Comparison of ENCODE assay signal across 14 cellular contexts in genomic region chr7:135447783-135448182, GRCh38.
A peak's percentile ranks its signal among the peaks of the same experiment; 100 is the strongest.
DNase-seq lines count a peak whose midpoint lies in the region; ATAC-seq, FAIRE-seq and TF ChIP-seq lines count a peak whose summit lies in the region.
"Had no signal": no experiment of that assay in that cellular context is flagged by ENCODE, and none has a peak within 500 bp of the region (broad histone marks: within the 10 kb centered on the region; RNA-seq: fewer than 3 reads in every experiment).

No MANE protein-coding gene starts in this region.

- no peaks in the 10 kb centered on the region for H3K36me3 ChIP-seq in right lobe of liver
- H3K36me3 ChIP-seq in HepG2 (replicated peaks in 1 of 2; ENCODE audit: control insufficient read depth in 1 of 2, insufficient read depth in 2 of 2, low read length in 2 of 2): 0 out of 5 replicates have a peak, but pooled peaks cover 0 to 4% of the 10 kb centered on the region in 2 experiments
- no peaks in the 10 kb centered on the region for H3K36me3 ChIP-seq in testis (ENCODE audit: low read depth, missing control alignments)
- no peaks in the 10 kb centered on the region for H3K36me3 ChIP-seq in Peyer's patch
- no peaks in the 10 kb centered on the region for H3K36me3 ChIP-seq in transverse colon
- H3K36me3 ChIP-seq: WERI-Rb-1 had no signal

- 63% methylated on average over 4 of the region's 4 CpGs for WGBS in right lobe of liver (ENCODE audit: insufficient coverage, low coverage, low lambda C conversion rate, missing lambda C conversion rate)
- 82% methylated on average over 4 of the region's 4 CpGs for WGBS in HepG2 (ENCODE audit: low lambda C conversion rate)
- 57 to 58% methylated on average over 4 of the region's 4 CpGs for WGBS in testis, 2 donors
- WGBS in transverse colon (ENCODE audit: low coverage in 1 of 2), 2 donors: 58 to 88% methylated on average over 4 of the region's 4 CpGs

- peaks cover 0 to 4% (median 0%) of the 10 kb centered on the region in 5 experiments for H3K9me3 Mint-ChIP-seq in brain
- H3K9me3 Mint-ChIP-seq: activated naive CD8-positive, alpha-beta T cell treated with anti-CD3 and anti-CD28 coated beads for 36 hours; naive B cell; stimulated activated naive CD8-positive, alpha-beta T cell treated with anti-CD3 and anti-CD28 coated beads, Interleukin-15, amount 100 ng/mL, for 72 hours had no signal

- H3K4me1 Mint-ChIP-seq in brain: peaks cover 25% of the 10 kb centered on the region

- CTCF ChIA-PET in HepG2 (lab: Yijun Ruan, JAX; ENCODE audit: low intra/inter-chr PET ratio, low total read pairs): no interaction called here

- TF ChIP-seq EP300 in HepG2 (IDR thresholded peaks at IDR 0.05; ENCODE audit: low read depth in 2 of 2, low read length in 2 of 2): no peak
- TF ChIP-seq EP300 in HepG2 (CRISPR knock-in tag; IDR thresholded peaks at IDR 0.05; ENCODE audit: borderline replicate concordance): no peak
- no peak for TF ChIP-seq EP300 in transverse colon (IDR thresholded peaks at IDR 0.05; ENCODE audit: low read depth)

- H4K20me1 ChIP-seq in HepG2 (ENCODE audit: insufficient read depth, low read length): peaks cover 4% of the 10 kb centered on the region; the same call in 1 of the 2 replicates

- H3K4me3 ChIP-seq in right lobe of liver (no peak overlapping the region), HepG2 (replicated peaks in 1 of 3; ENCODE audit: insufficient read depth in 1 of 3, low read depth in 2 of 3, low read length in 3 of 3) (no peak overlapping the region), testis (no peak overlapping the region), Peyer's patch (no peak overlapping the region), transverse colon (no peak overlapping the region)

- no peak for TF ChIP-seq POLR2A in right lobe of liver (IDR thresholded peaks at IDR 0.05)
- TF ChIP-seq POLR2A in HepG2 (IDR thresholded peaks at IDR 0.05; ENCODE audit: insufficient read depth in 1 of 2, low read depth in 2 of 2, low read length in 2 of 2): no peak
- no peak for TF ChIP-seq POLR2A in testis (IDR thresholded peaks at IDR 0.05)
- no peak for TF ChIP-seq POLR2A in Peyer's patch (IDR thresholded peaks at IDR 0.05)
- TF ChIP-seq POLR2A in transverse colon (IDR thresholded peaks at IDR 0.05): no peak

- no peak for FAIRE-seq in HepG2 (lab: Jason Lieb, UNC)

- no peaks in the 10 kb centered on the region for H3K27me3 ChIP-seq in right lobe of liver
- H3K27me3 ChIP-seq in HepG2 (ENCODE audit: control insufficient read depth in 1 of 2, insufficient read depth in 2 of 2, low read length in 2 of 2): no peaks in the 10 kb centered on the region
- no peaks in the 10 kb centered on the region for H3K27me3 ChIP-seq in testis
- H3K27me3 ChIP-seq in Peyer's patch: no peaks in the 10 kb centered on the region
- H3K27me3 ChIP-seq in transverse colon: no peaks in the 10 kb centered on the region

- BruUV-seq in HepG2 (replicated peaks; lab: Mats Ljungman, UMichigan): no TSS peak

- in situ Hi-C loops in HepG2 (cut with HindIII; ENCODE audit: extremely low pct_ligation_motif_present, low pct_unique_long_range_greater_than_20kb): no loop called here
- in situ Hi-C loops in transverse colon (cut with MboI; ENCODE audit: low pct_ligation_motif_present in 1 of 4, low pct_unique_long_range_greater_than_20kb in 1 of 4, low sequenced_read_pairs in 3 of 4): no loop called here

- no peak for DNase-seq in right lobe of liver
- DNase-seq in HepG2 (ENCODE audit: low spot score): no peak
- peak; percentile 69 for DNase-seq in NCI-H187 treated with DMSO at 0.1 percent for 48 hours (lab: John Stamatoyannopoulos, UW)
- peak; percentile 37 for DNase-seq in testis
- no peak for DNase-seq in Peyer's patch
- DNase-seq in transverse colon: no peak
- DNase-seq: activated CD8-positive, alpha-beta memory T cell treated with anti-CD3 and anti-CD28 coated beads, Interleukin-2, amount 10 ng/mL, durations not matched to agents 7 days and 5 days; activated naive CD8-positive, alpha-beta T cell treated with anti-CD3 and anti-CD28 coated beads for 36 hours; central memory CD4-positive, alpha-beta T cell; GDM1; naive B cell; stimulated activated naive CD8-positive, alpha-beta T cell treated with anti-CD3 and anti-CD28 coated beads, Interleukin-15, amount 100 ng/mL, for 72 hours; WERI-Rb-1 had no signal

- ATAC-seq in right lobe of liver (peak; percentile 17 to 48 (median 44)), HepG2 (no peak)
- ATAC-seq: activated CD8-positive, alpha-beta memory T cell treated with anti-CD3 and anti-CD28 coated beads, Interleukin-2, amount 10 ng/mL, durations not matched to agents 7 days and 5 days; stimulated activated naive CD8-positive, alpha-beta T cell treated with anti-CD3 and anti-CD28 coated beads, Interleukin-15, amount 100 ng/mL, for 72 hours had no signal

- no peak overlapping the region for H2AFZ ChIP-seq in HepG2 (ENCODE audit: low read length)

- peak overlapping the region in 4 of 5 experiments; percentile 10 to 90 (median 56) for H3K27ac Mint-ChIP-seq in brain
- H3K27ac Mint-ChIP-seq: activated CD8-positive, alpha-beta memory T cell treated with anti-CD3 and anti-CD28 coated beads, Interleukin-2, amount 10 ng/mL, durations not matched to agents 7 days and 5 days; activated naive CD8-positive, alpha-beta T cell treated with anti-CD3 and anti-CD28 coated beads for 36 hours had no signal

- intact Hi-C loops in right lobe of liver (cut with DNase I) (no loop called here), HepG2 (cut with micrococcal nuclease; ENCODE audit: unreplicated experiment) (no loop called here), testis (cut with DNase I; ENCODE audit: low total_unique reads) (no loop called here), transverse colon (cut with DNase I; ENCODE audit: low total_unique reads) (no loop called here)

- H3K27ac ChIP-seq in right lobe of liver: no peak overlapping the region
- no peak overlapping the region for H3K27ac ChIP-seq in HepG2 (ENCODE audit: extremely low read length, insufficient read depth, low read length)
- no peak overlapping the region for H3K27ac ChIP-seq in testis
- H3K27ac ChIP-seq in Peyer's patch: no peak overlapping the region
- H3K27ac ChIP-seq in transverse colon: no peak overlapping the region
- H3K27ac ChIP-seq: WERI-Rb-1 had no signal

- no peak overlapping the region for H3K9ac ChIP-seq in HepG2 (ENCODE audit: insufficient read depth, low read depth, low read length)

- no peak overlapping the region for H3K4me2 ChIP-seq in HepG2 (ENCODE audit: low read depth, low read length)

- H3K9me3 ChIP-seq in right lobe of liver (no peaks in the 10 kb centered on the region), HepG2 (ENCODE audit: low read length) (no peaks in the 10 kb centered on the region), testis (no peaks in the 10 kb centered on the region), Peyer's patch (no peaks in the 10 kb centered on the region), transverse colon (no peaks in the 10 kb centered on the region)

- H3K4me3 Mint-ChIP-seq in brain: peak overlapping the region in 1 of 5 experiments; percentile 36
- H3K4me3 Mint-ChIP-seq: activated CD8-positive, alpha-beta memory T cell treated with anti-CD3 and anti-CD28 coated beads, Interleukin-2, amount 10 ng/mL, durations not matched to agents 7 days and 5 days; activated naive CD8-positive, alpha-beta T cell treated with anti-CD3 and anti-CD28 coated beads for 36 hours; stimulated activated naive CD8-positive, alpha-beta T cell treated with anti-CD3 and anti-CD28 coated beads, Interleukin-15, amount 100 ng/mL, for 72 hours had no signal

- TF ChIP-seq CTCF in right lobe of liver (IDR thresholded peaks at IDR 0.05) (no peak), HepG2 (CRISPR knock-in tag; IDR thresholded peaks at IDR 0.05) (no peak), brain (conservative IDR thresholded peaks at IDR 0.05) (no peak), testis (IDR thresholded peaks at IDR 0.05) (no peak), Peyer's patch (IDR thresholded peaks at IDR 0.05) (no peak), transverse colon (IDR thresholded peaks at IDR 0.05) (no peak)

- POLR2A ChIA-PET in HepG2 (lab: Yijun Ruan, JAX): no interaction called here

- H3K27me3 Mint-ChIP-seq in brain: peaks cover 2% of the 10 kb centered on the region
- H3K27me3 Mint-ChIP-seq: activated CD8-positive, alpha-beta memory T cell treated with anti-CD3 and anti-CD28 coated beads, Interleukin-2, amount 10 ng/mL, durations not matched to agents 7 days and 5 days; activated naive CD8-positive, alpha-beta T cell treated with anti-CD3 and anti-CD28 coated beads for 36 hours; naive B cell; stimulated activated naive CD8-positive, alpha-beta T cell treated with anti-CD3 and anti-CD28 coated beads, Interleukin-15, amount 100 ng/mL, for 72 hours had no signal

- no peak for TF ChIP-seq RAD21 in HepG2 (CRISPR knock-in tag; IDR thresholded peaks at IDR 0.05)

- H3K4me1 ChIP-seq in right lobe of liver (peaks cover 0 to 19% (median 2%) of the 10 kb centered on the region in 4 donors), HepG2 (ENCODE audit: insufficient read depth, low read length) (no peaks in the 10 kb centered on the region), testis (no peaks in the 10 kb centered on the region), Peyer's patch (peaks cover 0 to 11% (median 0%) of the 10 kb centered on the region in 4 donors), transverse colon (peaks cover 0 to 28% (median 14%) of the 10 kb centered on the region in 4 donors)

- H3K36me3 Mint-ChIP-seq in brain: peaks cover 27% of the 10 kb centered on the region
- H3K36me3 Mint-ChIP-seq: naive B cell had no signal

- H3K79me2 ChIP-seq in HepG2 (ENCODE audit: insufficient read depth, low read length): peaks cover 43% of the 10 kb centered on the region

TF ChIP-seq in HepG2, 621 proteins besides CTCF, POLR2A, EP300 and RAD21 (continues in another document):
- TF ChIP-seq NFKB2 (CRISPR knock-in tag; IDR thresholded peaks at IDR 0.05; ENCODE audit: borderline replicate concordance) (no peak), ZNF280B (CRISPR knock-in tag; IDR thresholded peaks at IDR 0.05; ENCODE audit: borderline replicate concordance) (no peak), ZMYM3 (CRISPR knock-in tag; IDR thresholded peaks at IDR 0.05) (no peak), MXI1 (IDR thresholded peaks at IDR 0.05; ENCODE audit: borderline replicate concordance, low read depth, low read length) (no peak), ZNF354B (CRISPR knock-in tag; IDR thresholded peaks at IDR 0.05) (no peak), HDAC2 (CRISPR knock-in tag; IDR thresholded peaks at IDR 0.05) (no peak), TRIM24 (CRISPR knock-in tag; IDR thresholded peaks at IDR 0.05) (no peak), MTF1 (CRISPR knock-in tag; IDR thresholded peaks at IDR 0.05) (no peak)

Comparison
In these comparisons a context has a peak if more than half of its experiments do, and no peak if none do; other contexts are left out.
1. DNase-seq: peak in NCI-H187 treated with DMSO at 0.1 percent for 48 hours (single experiment) and testis (single experiment); none in right lobe of liver (0 of 3), HepG2 (single experiment), Peyer's patch (0 of 3) and transverse colon (single experiment).